25 cellular contexts compared by ENCODE assay signal in the genomic region with DNA sequence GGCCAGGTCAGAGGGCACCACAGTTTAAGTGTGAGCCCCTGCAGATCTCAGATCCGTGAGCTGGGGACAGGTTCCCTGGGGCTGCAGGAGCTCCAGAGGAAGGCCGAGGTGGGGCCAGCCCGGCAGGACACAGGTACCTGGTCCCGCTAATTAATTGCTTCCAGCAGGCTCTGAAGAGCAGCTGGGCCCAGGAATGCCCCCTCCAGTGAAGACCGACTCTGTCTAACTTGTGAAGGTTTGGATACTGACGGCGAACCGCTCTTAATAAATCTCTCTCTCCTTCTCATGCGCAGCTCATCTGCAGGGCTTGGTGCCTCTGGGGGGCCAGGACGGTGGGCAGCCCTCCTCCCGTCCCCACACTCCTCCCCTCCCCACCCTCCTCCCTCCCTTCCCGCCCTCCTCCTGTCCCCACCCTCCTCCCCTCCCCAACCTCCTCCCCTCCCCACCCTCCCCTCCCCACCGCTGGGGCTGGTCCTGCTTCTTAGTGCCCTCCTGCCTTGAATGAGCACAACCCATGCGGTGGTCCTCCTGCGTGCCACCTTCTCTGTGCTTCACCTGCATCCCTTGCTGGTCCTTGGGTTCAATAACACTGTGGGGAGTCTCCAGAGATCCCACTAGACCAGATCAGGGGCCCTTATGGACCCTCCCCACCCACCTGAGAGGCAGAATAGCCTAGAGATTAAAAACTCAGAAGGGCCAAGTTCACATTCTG. TPM values are rescaled to one million over a fixed set of nuclear protein-coding genes. Genes with fewer than 3 reads are reported as not detected.
DNase-seq lines count a peak whose midpoint lies in the region; ATAC-seq, FAIRE-seq and TF ChIP-seq lines count a peak whose summit lies in the region.
"Had no signal": no experiment of that assay in that cellular context is flagged by ENCODE, and none has a peak within 500 bp of the region (broad histone marks: within the 10 kb centered on the region; RNA-seq: fewer than 3 reads in every experiment).

No MANE protein-coding gene starts in this region.

- H3K27me3 ChIP-seq in right cardiac atrium (ENCODE audit: control insufficient read depth, insufficient read depth) (no peaks in the 10 kb centered on the region), RWPE2 (ENCODE audit: insufficient read depth, poor library complexity, severe bottlenecking) (no peaks in the 10 kb centered on the region), upper lobe of right lung (peaks cover 15% of the 10 kb centered on the region)
- H3K27me3 ChIP-seq: hepatocyte, Peyer's patch had no signal

- TF ChIP-seq CTCF in RWPE2 (IDR thresholded peaks at IDR 0.05; ENCODE audit: poor library complexity, severe bottlenecking) (no peak), upper lobe of right lung (IDR thresholded peaks at IDR 0.05) (no peak)

- H3K4me3 ChIP-seq in right cardiac atrium (ENCODE audit: low read length), result no peak overlapping the region
- H3K4me3 ChIP-seq in RWPE2 (ENCODE audit: severe bottlenecking), result no peak overlapping the region
- no peak overlapping the region for H3K4me3 ChIP-seq in upper lobe of right lung
- H3K4me3 ChIP-seq: hepatocyte, lung, Peyer's patch, smooth muscle cell had no signal

- no peak for FAIRE-seq in H54 (lab: Jason Lieb, UNC)
- FAIRE-seq: islet of Langerhans had no signal

- intact Hi-C loops in right cardiac atrium (cut with DNase I) (no loop called here), left cardiac atrium (cut with DNase I) (no loop called here), upper lobe of right lung (cut with DNase I) (no loop called here)

- peak in 2 of 3 donors; percentile 15 to 21 for DNase-seq in right cardiac atrium
- no peak for DNase-seq in left cardiac atrium
- peak; percentile 34 for DNase-seq in RWPE2 (ENCODE audit: low spot score)
- DNase-seq in mesenteric fat pad (ENCODE audit: low spot score), result peak; percentile 53
- peak; percentile 36 for DNase-seq in upper lobe of right lung
- DNase-seq in H54 (ENCODE audit: insufficient read length, low spot score), result no peak
- DNase-seq in RKO (ENCODE audit: low spot score), result no peak
- no peak for DNase-seq in cortex of kidney (lab: John Stamatoyannopoulos, UW)
- DNase-seq: activated CD4-positive, alpha-beta T cell treated with anti-CD3 and anti-CD28 coated beads, Interleukin-2, amount 50 U/mL, for 1 hour; CD4-positive, CD25-positive, alpha-beta regulatory T cell; DMS 273 treated with DMSO at 0.1 percent for 48 hours; effector CD8-positive, alpha-beta T cell; foreskin fibroblast; HCEC 1CT; NCI-H1048; NCI-H187; NCI-H526; T-helper 17 cell had no signal

- no peaks in the 10 kb centered on the region for H3K36me3 ChIP-seq in RWPE2 (ENCODE audit: low read depth)
- no peaks in the 10 kb centered on the region for H3K36me3 ChIP-seq in upper lobe of right lung
- H3K36me3 ChIP-seq: neutrophil, Peyer's patch had no signal

- WGBS in right cardiac atrium, result 79% methylated on average over 15 of the region's 15 CpGs

- no peak for TF ChIP-seq POLR2A in H54 (IDR thresholded peaks at IDR 0.05; ENCODE audit: low read depth, low read length)

- no peak overlapping the region for H3K27ac ChIP-seq in right cardiac atrium (ENCODE audit: low read length)
- no peak overlapping the region for H3K27ac ChIP-seq in RWPE2 (ENCODE audit: poor library complexity, severe bottlenecking)
- H3K27ac ChIP-seq in upper lobe of right lung, result no peak overlapping the region
- H3K27ac ChIP-seq: hepatocyte, neutrophil, Peyer's patch had no signal

- ATAC-seq in right cardiac atrium (no peak), left cardiac atrium (no peak), RWPE2 (ENCODE audit: low read depth) (no peak), upper lobe of right lung (no peak)
- ATAC-seq: T-helper 17 cell had no signal

- H3K4me1 ChIP-seq in right cardiac atrium (ENCODE audit: control insufficient read depth, insufficient read depth, low read length) (peaks cover 3% of the 10 kb centered on the region), RWPE2 (ENCODE audit: insufficient read depth, poor library complexity, severe bottlenecking) (peaks cover 18% of the 10 kb centered on the region), upper lobe of right lung (no peaks in the 10 kb centered on the region)
- H3K4me1 ChIP-seq: Peyer's patch had no signal

- no peaks in the 10 kb centered on the region for H3K9me3 ChIP-seq in right cardiac atrium (ENCODE audit: control insufficient read depth, low read length)
- H3K9me3 ChIP-seq in RWPE2 (ENCODE audit: severe bottlenecking), result no peaks in the 10 kb centered on the region
- H3K9me3 ChIP-seq in upper lobe of right lung, result no peaks in the 10 kb centered on the region
- H3K9me3 ChIP-seq: neutrophil, Peyer's patch, SK-N-SH had no signal

RNA-seq across cellular contexts. Expression of a gene that starts 38.3 kb away (rescaled TPM):
- total RNA-seq in right cardiac atrium, result 10 to 100 TPM; 32.2 to 44.3 (median 38.4) TPM
- 18.3 TPM for polyA plus RNA-seq in right cardiac atrium
- 10 to 100 TPM; 27.5 to 33.9 TPM for total RNA-seq in left cardiac atrium
- total RNA-seq in mesenteric fat pad, result 19.7 TPM
- total RNA-seq in upper lobe of right lung, result 57.1 TPM
- polyA plus RNA-seq: CD4-positive, CD25-positive, alpha-beta regulatory T cell had no signal

Comparison
In these comparisons a context has a peak if more than half of its experiments do, and no peak if none do; other contexts are left out.
1. DNase-seq: peak in right cardiac atrium (2 of 3), RWPE2 (single experiment), mesenteric fat pad (single experiment) and upper lobe of right lung (single experiment); none in left cardiac atrium (single experiment), H54 (single experiment), RKO (single experiment) and cortex of kidney (single experiment).